14 cellular contexts compared by ENCODE assay signal in the genomic region with DNA sequence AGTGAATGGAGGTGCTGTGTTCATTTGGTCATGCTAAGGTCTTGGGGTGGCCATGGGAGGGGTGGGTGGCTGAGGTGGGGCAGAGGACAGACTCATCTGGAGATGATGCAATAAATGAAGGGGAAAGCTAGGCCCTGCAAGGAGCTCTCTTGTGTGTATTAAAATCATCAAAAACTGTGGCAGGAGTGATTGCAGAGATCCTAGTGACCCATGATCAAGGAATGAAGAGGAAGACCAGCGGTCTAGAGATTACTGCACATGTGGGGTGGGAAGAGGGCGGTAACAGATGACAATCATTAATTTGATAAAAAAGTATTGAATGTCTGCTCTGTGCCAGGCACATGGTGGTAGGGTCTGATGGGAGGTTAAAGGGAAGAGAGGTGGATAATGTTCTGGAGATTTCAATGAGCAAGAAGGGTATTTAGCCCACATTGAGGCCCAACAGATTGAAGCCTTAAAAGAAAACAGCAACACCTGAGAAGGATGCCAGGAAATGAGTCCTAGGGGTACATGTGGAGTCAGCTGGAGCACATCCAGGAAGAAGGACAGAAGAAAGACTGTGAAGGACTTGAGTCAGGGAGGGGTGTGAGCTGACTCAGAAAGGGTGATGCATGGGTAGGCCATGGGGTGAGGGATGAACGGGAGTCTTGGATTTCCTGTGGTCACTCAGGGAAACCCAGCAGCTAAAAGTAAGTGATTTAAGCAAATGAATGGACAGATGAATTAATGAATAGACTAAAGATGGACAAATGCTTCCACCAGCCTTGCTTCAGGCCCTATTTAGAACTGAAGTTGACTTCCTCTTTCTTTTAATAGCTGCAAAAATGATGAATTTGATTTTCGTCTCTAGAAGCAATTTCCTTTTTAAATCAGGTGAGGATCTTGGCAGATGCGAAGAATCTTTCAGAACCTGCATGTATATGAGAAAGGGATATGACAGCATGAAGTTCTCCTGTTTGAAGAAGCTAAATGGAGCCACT.
DNase-seq lines count a peak whose midpoint lies in the region; ATAC-seq and TF ChIP-seq lines count a peak whose summit lies in the region.
"Had no signal": no experiment of that assay in that cellular context is flagged by ENCODE, and none has a peak within 500 bp of the region (broad histone marks: within the 10 kb centered on the region; RNA-seq: fewer than 3 reads in every experiment).

No MANE protein-coding gene starts in this region.

- ATAC-seq in SK-N-SH treated with all-trans-retinoic acid at 6 μM for 48 hours: peak; percentile 81

- peaks cover 16% of the 10 kb centered on the region for H3K9me3 Mint-ChIP-seq in activated naive CD4-positive, alpha-beta T cell treated with anti-CD3 and anti-CD28 coated beads for 36 hours

- CTCF ChIA-PET in GM10248 (lab: Yijun Ruan, JAX): interaction anchor here (1.8 kb wide), 1 partner anchor 20 kb away, joined by 5 read pairs; no protein-coding TSS in a partner anchor
- CTCF ChIA-PET in activated naive CD4-positive, alpha-beta T cell treated with anti-CD3 and anti-CD28 coated beads for 36 hours (lab: Charles Lee): no interaction called here

- H3K4me3 ChIP-seq in fibroblast of the aortic adventitia (ENCODE audit: low read depth, low read length): no peak overlapping the region
- H3K4me3 ChIP-seq: hepatocyte, transverse colon had no signal

- DNase-seq in AG08395 (ENCODE audit: low spot score) (peak; percentile 86), HPDE6-E6E7 (ENCODE audit: extremely low spot score) (peak; percentile 82), fibroblast of the aortic adventitia (ENCODE audit: low read depth) (peak; percentile 60), GM10248 (ENCODE audit: extremely low spot score) (no peak), pons (ENCODE audit: low spot score) (no peak), NCI-H748 treated with DMSO at 0.1 percent for 48 hours (lab: John Stamatoyannopoulos, UW) (no peak)
- DNase-seq in activated naive CD4-positive, alpha-beta T cell treated with anti-CD3 and anti-CD28 coated beads for 36 hours: no peak
- DNase-seq: activated gamma-delta T cell, C1 segment of cervical spinal cord, H9, NCI-H524, transverse colon had no signal

- no peaks in the 10 kb centered on the region for H3K4me1 Mint-ChIP-seq in activated naive CD4-positive, alpha-beta T cell treated with anti-CD3 and anti-CD28 coated beads for 36 hours (ENCODE audit: low read depth)
- H3K4me1 Mint-ChIP-seq: H9 had no signal

- POLR2A ChIA-PET in GM10248 (lab: Yijun Ruan, JAX): no interaction called here

- TF ChIP-seq CTCF in fibroblast of the aortic adventitia (IDR thresholded peaks at IDR 0.05; ENCODE audit: insufficient read depth, low read length) (no peak), GM10248 (IDR thresholded peaks at IDR 0.05; ENCODE audit: control extremely low read depth, extremely low read depth, low read depth, missing control alignments) (no peak)

- H3K27me3 Mint-ChIP-seq in activated naive CD4-positive, alpha-beta T cell treated with anti-CD3 and anti-CD28 coated beads for 36 hours (ENCODE audit: low read depth): no peaks in the 10 kb centered on the region

- no peaks in the 10 kb centered on the region for H3K36me3 Mint-ChIP-seq in activated naive CD4-positive, alpha-beta T cell treated with anti-CD3 and anti-CD28 coated beads for 36 hours (ENCODE audit: low read depth)

- no peak overlapping the region for H3K27ac Mint-ChIP-seq in activated naive CD4-positive, alpha-beta T cell treated with anti-CD3 and anti-CD28 coated beads for 36 hours

- H3K4me3 Mint-ChIP-seq in activated naive CD4-positive, alpha-beta T cell treated with anti-CD3 and anti-CD28 coated beads for 36 hours: no peak overlapping the region
- H3K4me3 Mint-ChIP-seq: H9 had no signal

- intact Hi-C loops in activated naive CD4-positive, alpha-beta T cell treated with anti-CD3 and anti-CD28 coated beads for 36 hours (cut with micrococcal nuclease): no loop called here

TF ChIP-seq in SK-N-SH treated with all-trans-retinoic acid at 6 μM for 48 hours, 23 proteins besides CTCF, POLR2A, EP300 and RAD21 (continues in another document):
- TF ChIP-seq PATZ1 (CRISPR knock-in tag; IDR thresholded peaks at IDR 0.05; ENCODE audit: borderline replicate concordance) (no peak), ZC3H10 (CRISPR knock-in tag; IDR thresholded peaks at IDR 0.05) (no peak), ESRRG (CRISPR knock-in tag; IDR thresholded peaks at IDR 0.05) (no peak), ZFP3 (CRISPR knock-in tag; IDR thresholded peaks at IDR 0.05) (no peak), PPARA (CRISPR knock-in tag; IDR thresholded peaks at IDR 0.05; ENCODE audit: borderline replicate concordance) (no peak), CSDC2 (CRISPR knock-in tag; IDR thresholded peaks at IDR 0.05) (no peak), TSHZ2 (CRISPR knock-in tag; IDR thresholded peaks at IDR 0.05) (no peak), CREB5 (CRISPR knock-in tag; IDR thresholded peaks at IDR 0.05; ENCODE audit: low read depth) (no peak), SNAI2 (CRISPR knock-in tag; IDR thresholded peaks at IDR 0.05) (no peak), OSR1 (CRISPR knock-in tag; IDR thresholded peaks at IDR 0.05) (no peak), GLIS3 (CRISPR knock-in tag; IDR thresholded peaks at IDR 0.05) (no peak), RARB (CRISPR knock-in tag; IDR thresholded peaks at IDR 0.05) (no peak)
- TF ChIP-seq, protein P1, sequence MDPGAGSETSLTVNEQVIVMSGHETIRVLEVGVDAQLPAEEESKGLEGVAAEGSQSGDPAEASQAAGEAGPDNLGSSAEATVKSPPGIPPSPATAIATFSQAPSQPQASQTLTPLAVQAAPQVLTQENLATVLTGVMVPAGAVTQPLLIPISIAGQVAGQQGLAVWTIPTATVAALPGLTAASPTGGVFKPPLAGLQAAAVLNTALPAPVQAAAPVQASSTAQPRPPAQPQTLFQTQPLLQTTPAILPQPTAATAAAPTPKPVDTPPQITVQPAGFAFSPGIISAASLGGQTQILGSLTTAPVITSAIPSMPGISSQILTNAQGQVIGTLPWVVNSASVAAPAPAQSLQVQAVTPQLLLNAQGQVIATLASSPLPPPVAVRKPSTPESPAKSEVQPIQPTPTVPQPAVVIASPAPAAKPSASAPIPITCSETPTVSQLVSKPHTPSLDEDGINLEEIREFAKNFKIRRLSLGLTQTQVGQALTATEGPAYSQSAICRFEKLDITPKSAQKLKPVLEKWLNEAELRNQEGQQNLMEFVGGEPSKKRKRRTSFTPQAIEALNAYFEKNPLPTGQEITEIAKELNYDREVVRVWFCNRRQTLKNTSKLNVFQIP (CRISPR knock-in tag; IDR thresholded peaks at IDR 0.05; ENCODE audit: borderline replicate concordance, low read depth): no peak

Comparison
In these comparisons a context has a peak if more than half of its experiments do, and no peak if none do; other contexts are left out.
1. DNase-seq: peak in AG08395 (single experiment), HPDE6-E6E7 (single experiment) and fibroblast of the aortic adventitia (single experiment); none in GM10248 (single experiment), activated naive CD4-positive, alpha-beta T cell treated with anti-CD3 and anti-CD28 coated beads for 36 hours (single experiment), pons (single experiment) and NCI-H748 treated with DMSO at 0.1 percent for 48 hours (single experiment).